Comparison of ENCODE assay signal across 9 cellular contexts in the genomic region with DNA sequence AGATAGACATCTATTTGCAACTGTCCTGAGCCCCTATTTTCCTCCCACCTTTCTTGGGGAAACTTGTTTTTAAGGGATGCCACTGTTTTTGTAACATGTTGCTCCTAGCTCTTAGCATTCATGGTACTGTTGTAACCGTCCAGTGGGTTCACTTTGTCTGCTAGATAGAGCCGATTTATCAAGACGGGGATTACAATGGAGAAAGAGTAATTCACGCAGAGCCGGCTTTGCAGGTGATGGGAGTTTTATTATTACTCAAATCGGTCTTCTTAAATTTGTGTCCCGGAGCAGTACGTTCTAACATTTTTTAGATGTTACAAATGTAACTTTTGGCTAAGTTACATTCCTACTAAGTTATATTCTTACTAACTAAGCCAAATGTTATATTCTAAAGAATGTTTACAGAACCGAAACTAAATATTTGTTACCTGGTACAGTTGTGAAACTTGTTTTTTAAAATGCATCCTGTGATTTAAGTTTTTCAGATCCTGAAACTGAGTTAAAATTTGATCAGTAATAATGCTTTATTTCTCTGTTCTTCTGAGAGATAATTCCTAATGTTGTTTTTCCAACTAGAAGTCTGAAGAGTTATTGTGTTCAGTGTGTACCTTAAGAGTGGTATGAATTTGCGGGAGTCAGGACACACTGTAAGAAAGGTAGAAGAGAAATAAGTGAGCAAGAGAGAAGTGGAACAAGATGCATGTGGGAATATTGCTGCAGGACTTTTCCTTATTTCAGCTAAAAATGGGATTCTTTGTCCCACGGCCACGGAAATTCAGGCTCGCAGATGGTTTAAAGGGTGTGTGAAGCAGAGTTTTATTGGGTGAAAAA. TPM values are rescaled to one million over a fixed set of nuclear protein-coding genes. Genes with fewer than 3 reads are reported as not detected.
DNase-seq lines count a peak whose midpoint lies in the region; ATAC-seq and TF ChIP-seq lines count a peak whose summit lies in the region.
"Had no signal": no experiment of that assay in that cellular context is flagged by ENCODE, and none has a peak within 500 bp of the region (broad histone marks: within the 10 kb centered on the region; RNA-seq: fewer than 3 reads in every experiment).

No MANE protein-coding gene starts in this region.

- H3K4me3 ChIP-seq in DOHH2 (ENCODE audit: low read length) (peak overlapping the region; percentile 79), dorsolateral prefrontal cortex (peak overlapping the region; percentile 49 to 87 (median 75)), muscle layer of duodenum (ENCODE audit: low read depth in 1 of 2, low read length in 2 of 2) (peak overlapping the region; percentile 88 to 90)

- peak overlapping the region; percentile 99 for H3K27ac ChIP-seq in DOHH2 (ENCODE audit: low read depth, low read length)
- peak overlapping the region in 54 of 59 donors; percentile 7 to 89 (median 74) for H3K27ac ChIP-seq in dorsolateral prefrontal cortex
- H3K27ac ChIP-seq in muscle layer of duodenum (ENCODE audit: low read length): peak overlapping the region; percentile 85

- H3F3A ChIP-seq in DOHH2 (ENCODE audit: control insufficient read depth, insufficient read depth): peaks cover 46% of the 10 kb centered on the region

- peak; percentile 21 to 50 for DNase-seq in NCI-H526 (lab: John Stamatoyannopoulos, UW)
- no peak for DNase-seq in dorsolateral prefrontal cortex
- no peak for DNase-seq in HPDE6-E6E7 (ENCODE audit: extremely low spot score)
- DNase-seq in DMS 273 (lab: John Stamatoyannopoulos, UW; ENCODE audit: unreplicated experiment): no peak

- H3K36me3 ChIP-seq in DOHH2 (ENCODE audit: control insufficient read depth, low read length) (peaks cover 51% of the 10 kb centered on the region), muscle layer of duodenum (ENCODE audit: control insufficient read depth in 1 of 2, insufficient read depth in 2 of 2, low read length in 2 of 2) (peaks cover 2 to 8% of the 10 kb centered on the region in 2 donors)

- H3K9me3 ChIP-seq in DOHH2 (ENCODE audit: control insufficient read depth, insufficient read depth, low read length) (peaks cover 14% of the 10 kb centered on the region), muscle layer of duodenum (ENCODE audit: control insufficient read depth in 1 of 2, low read length in 2 of 2) (no peaks in the 10 kb centered on the region)

- no peaks in the 10 kb centered on the region for H4K20me1 ChIP-seq in DOHH2 (ENCODE audit: control insufficient read depth, insufficient read depth, low read depth, low read length)

- no peaks in the 10 kb centered on the region for H3K27me3 ChIP-seq in DOHH2 (ENCODE audit: control insufficient read depth, low read length)
- H3K27me3 ChIP-seq in dorsolateral prefrontal cortex: no peaks in the 10 kb centered on the region
- H3K27me3 ChIP-seq in muscle layer of duodenum (ENCODE audit: low read depth, low read length): no peaks in the 10 kb centered on the region

- no peak for ATAC-seq in GM18517 (IDR thresholded peaks at IDR 0.05; ENCODE audit: unreplicated experiment)
- ATAC-seq in HG02840 (IDR thresholded peaks at IDR 0.05; ENCODE audit: low FRiP score, unreplicated experiment): no peak

- TF ChIP-seq CTCF in DOHH2 (IDR thresholded peaks at IDR 0.05; ENCODE audit: low read depth, low read length, poor library complexity, severe bottlenecking) (no peak), dorsolateral prefrontal cortex (IDR thresholded peaks at IDR 0.05 in 54 of 56, conservative IDR thresholded peaks at IDR 0.05 in 2 of 56; ENCODE audit: low read depth in 1 of 56, partially characterized antibody in 56 of 56) (no peak)

- intact Hi-C loops in dorsolateral prefrontal cortex (cut with DNase I): no loop called here

- H3K79me2 ChIP-seq in DOHH2 (ENCODE audit: control insufficient read depth, low read length): peaks cover 53% of the 10 kb centered on the region

- no peaks in the 10 kb centered on the region for H3K9me2 ChIP-seq in DOHH2 (replicated peaks; ENCODE audit: control insufficient read depth, low read length)

- peak overlapping the region; percentile 88 for H3K4me2 ChIP-seq in DOHH2 (ENCODE audit: low read length)

- peaks cover 60% of the 10 kb centered on the region for H3K4me1 ChIP-seq in DOHH2 (ENCODE audit: control insufficient read depth, low read length)
- H3K4me1 ChIP-seq in muscle layer of duodenum (ENCODE audit: control insufficient read depth in 1 of 2, insufficient read depth in 2 of 2, low read length in 2 of 2): peaks cover 5 to 18% of the 10 kb centered on the region in 2 donors

RNA-seq across cellular contexts. Expression of a gene that starts 20.6 kb away (rescaled TPM):
- 10 to 100 TPM in 7 of 120 experiments, 1 to 10 TPM in 113; 1.8 to 17.0 (median 6.0) TPM for total RNA-seq in dorsolateral prefrontal cortex

RNA-seq across cellular contexts. Expression of a gene that starts 41.2 kb away (rescaled TPM):
- under 1 TPM in 13 of 120 experiments, not detected in 107; 0.33 to 0.97 (median 0.40) TPM for total RNA-seq in dorsolateral prefrontal cortex
- total RNA-seq: SK-MEL-5 had no signal

Comparison
In these comparisons a context has a peak if more than half of its experiments do, and no peak if none do; other contexts are left out.
1. DNase-seq: peak in NCI-H526 (2 of 2); none in dorsolateral prefrontal cortex (0 of 10), HPDE6-E6E7 (single experiment) and DMS 273 (single experiment).
2. Peak in every context shown above with its lines, with median percentiles within 50 percentile points of each other: H3K27ac ChIP-seq and H3K4me3 ChIP-seq.